1 cellular context compared by ENCODE assay signal in the genomic region with DNA sequence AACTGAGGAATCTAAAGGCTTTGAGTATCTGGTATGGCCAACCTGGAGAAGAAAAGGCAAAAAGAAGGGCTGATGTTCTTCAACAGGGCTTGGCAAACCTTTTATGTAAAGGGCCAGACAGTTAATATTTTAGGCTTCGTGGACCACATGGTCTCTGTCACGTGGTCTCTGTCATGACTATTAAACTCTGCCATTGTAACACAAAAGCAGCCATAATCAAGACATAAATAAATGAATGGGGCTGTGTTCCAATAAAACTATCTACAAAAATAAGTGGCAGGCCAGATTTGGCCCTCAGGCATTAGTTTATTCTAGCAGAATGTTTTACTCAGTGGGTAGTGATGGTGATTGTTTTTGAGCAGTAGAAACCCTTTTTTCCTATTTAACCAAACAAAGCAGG.
TF ChIP-seq lines count a peak whose summit lies in the region.

No MANE protein-coding gene starts in this region.

TF ChIP-seq in HepG2, 621 proteins besides CTCF, POLR2A, EP300 and RAD21:
- TF ChIP-seq, protein P1, sequence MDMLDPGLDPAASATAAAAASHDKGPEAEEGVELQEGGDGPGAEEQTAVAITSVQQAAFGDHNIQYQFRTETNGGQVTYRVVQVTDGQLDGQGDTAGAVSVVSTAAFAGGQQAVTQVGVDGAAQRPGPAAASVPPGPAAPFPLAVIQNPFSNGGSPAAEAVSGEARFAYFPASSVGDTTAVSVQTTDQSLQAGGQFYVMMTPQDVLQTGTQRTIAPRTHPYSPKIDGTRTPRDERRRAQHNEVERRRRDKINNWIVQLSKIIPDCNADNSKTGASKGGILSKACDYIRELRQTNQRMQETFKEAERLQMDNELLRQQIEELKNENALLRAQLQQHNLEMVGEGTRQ (IDR thresholded peaks at IDR 0.05; ENCODE audit: low read depth, low read length): peak; percentile 37; the same call in 1 of the 2 replicates
- TF ChIP-seq, protein P1 (CRISPR knock-in tag; IDR thresholded peaks at IDR 0.05; ENCODE audit: borderline replicate concordance): no peak
- TF ChIP-seq NRL (CRISPR knock-in tag; IDR thresholded peaks at IDR 0.05; ENCODE audit: borderline replicate concordance): no peak
